ENCODE assay signal across 27 cellular contexts in the genomic region with DNA sequence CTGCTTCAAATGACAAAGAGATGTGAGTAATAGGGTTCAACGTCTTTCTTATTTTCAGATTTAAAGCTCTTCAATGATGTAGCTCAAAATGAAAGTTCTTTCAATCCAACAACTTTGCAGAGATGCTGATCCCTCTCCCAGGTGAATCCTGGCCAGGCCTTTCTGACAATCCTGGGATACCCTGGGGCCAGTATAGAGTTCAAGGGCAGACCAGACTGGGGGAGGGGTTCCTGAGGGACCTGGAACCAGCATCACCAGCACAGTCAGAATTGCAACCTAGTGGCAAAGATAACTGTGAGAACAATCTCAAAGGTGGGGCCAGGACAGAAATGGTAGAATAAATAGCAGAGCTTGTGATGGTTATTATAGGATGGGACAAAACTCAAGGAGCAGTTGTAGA.
"Had no signal": no experiment of that assay in that cellular context is flagged by ENCODE, and none has a peak within 500 bp of the region (broad histone marks: within the 10 kb centered on the region; RNA-seq: fewer than 3 reads in every experiment).

No MANE protein-coding gene starts in this region.

- H3K4me3 Mint-ChIP-seq: immature natural killer cell; naive thymus-derived CD4-positive, alpha-beta T cell; natural killer cell treated with Interleukin-12 subunit alpha and Interleukin-12 subunit beta and Interleukin-15 and Interleukin-18, amount 100 ng/mL, for 72 hours; stimulated activated naive B cell treated with anti-CD40 and anti-IgM and Interleukin-4, amounts not matched to agents 10 μg/mL and 1 μg/mL and 100 μg/mL, for 72 hours had no signal

- H3K27ac ChIP-seq: left lung, lower lobe of right lung, ovary, right atrium auricular region, skin epidermis, stomach, testis, thyroid gland, upper lobe of right lung had no signal

- H3K36me3 Mint-ChIP-seq: natural killer cell treated with Interleukin-12 subunit alpha and Interleukin-12 subunit beta and Interleukin-15 and Interleukin-18, amount 100 ng/mL, for 72 hours had no signal

- H3K4me1 ChIP-seq: testis, upper lobe of right lung had no signal

- H3K9me3 Mint-ChIP-seq: immature natural killer cell; natural killer cell treated with Interleukin-12 subunit alpha and Interleukin-12 subunit beta and Interleukin-15 and Interleukin-18, amount 100 ng/mL, for 72 hours; stimulated activated naive B cell treated with anti-CD40 and anti-IgM and Interleukin-4, amounts not matched to agents 10 μg/mL and 1 μg/mL and 100 μg/mL, for 72 hours had no signal

- H3K27ac Mint-ChIP-seq: naive thymus-derived CD4-positive, alpha-beta T cell; natural killer cell treated with Interleukin-12 subunit alpha and Interleukin-12 subunit beta and Interleukin-15 and Interleukin-18, amount 100 ng/mL, for 72 hours; progenitor cell of endocrine pancreas; stimulated activated naive B cell treated with anti-CD40 and anti-IgM and Interleukin-4, amounts not matched to agents 10 μg/mL and 1 μg/mL and 100 μg/mL, for 72 hours had no signal

- DNase-seq: hippocampal formation; immature natural killer cell; kidney; left colon; left lung; lower lobe of right lung; mammary epithelial cell; midbrain; mucosa of descending colon; naive thymus-derived CD4-positive, alpha-beta T cell; ovary; stimulated activated CD4-positive, alpha-beta T cell treated with anti-CD3 and anti-CD28 coated beads, Interleukin-12 subunit alpha, Interleukin-12 subunit beta, amount 100 ng/mL, for 4 hours; stimulated activated CD4-positive, alpha-beta T cell treated with anti-CD3 and anti-CD28 coated beads, Interleukin-15, amount 100 ng/mL, for 24 hours; stimulated activated CD4-positive, alpha-beta T cell treated with anti-CD3 and anti-CD28 coated beads, Interleukin-2, amount 100 ng/mL, for 24 hours; stimulated activated CD4-positive, alpha-beta T cell treated with anti-CD3 and anti-CD28 coated beads, Interleukin-4, amount 100 ng/mL, for 1 hour; stimulated activated naive B cell treated with anti-CD40 and anti-IgM and Interleukin-4, amounts not matched to agents 10 μg/mL and 1 μg/mL and 100 μg/mL, for 72 hours; stimulated activated naive CD8-positive, alpha-beta T cell treated with anti-CD3 and anti-CD28 coated beads, Interleukin-15, Interleukin-2, amounts not matched to agents 100 U/mL and 50 U/mL, for 24 hours; stomach; testis; thyroid gland; trophoblast cell; upper lobe of right lung had no signal

- H3K27me3 ChIP-seq: left lung, ovary, right atrium auricular region, stomach, testis, thyroid gland, upper lobe of right lung had no signal

- H3K27me3 Mint-ChIP-seq: naive thymus-derived CD4-positive, alpha-beta T cell; natural killer cell treated with Interleukin-12 subunit alpha and Interleukin-12 subunit beta and Interleukin-15 and Interleukin-18, amount 100 ng/mL, for 72 hours; progenitor cell of endocrine pancreas; stimulated activated naive B cell treated with anti-CD40 and anti-IgM and Interleukin-4, amounts not matched to agents 10 μg/mL and 1 μg/mL and 100 μg/mL, for 72 hours had no signal

- H3K36me3 ChIP-seq: left lung, ovary, right atrium auricular region, thyroid gland, upper lobe of right lung had no signal

- ATAC-seq: left colon; left lung; lower lobe of right lung; mucosa of descending colon; naive thymus-derived CD4-positive, alpha-beta T cell; natural killer cell treated with Interleukin-12 subunit alpha and Interleukin-12 subunit beta and Interleukin-15 and Interleukin-18, amount 100 ng/mL, for 72 hours; sciatic nerve; stimulated activated naive B cell treated with anti-CD40 and anti-IgM and Interleukin-4, amounts not matched to agents 10 μg/mL and 1 μg/mL and 100 μg/mL, for 72 hours; stimulated activated naive CD8-positive, alpha-beta T cell treated with anti-CD3 and anti-CD28 coated beads, Interleukin-15, Interleukin-2, amounts not matched to agents 100 U/mL and 50 U/mL, for 24 hours; upper lobe of right lung had no signal

- H3K4me3 ChIP-seq: left lung, lower lobe of right lung, mucosa of descending colon, ovary, right atrium auricular region, skin epidermis, stomach, testis, thyroid gland, upper lobe of right lung had no signal
